27 cellular contexts compared by ENCODE assay signal in genomic region chr1:7130127-7130526, GRCh38.
"Had no signal": no experiment of that assay in that cellular context is flagged by ENCODE, and none has a peak within 500 bp of the region (broad histone marks: within the 10 kb centered on the region; RNA-seq: fewer than 3 reads in every experiment).

No MANE protein-coding gene starts in this region.

- DNase-seq: stimulated activated CD4-positive, alpha-beta T cell treated with anti-CD3 and anti-CD28 coated beads, Interleukin-2, amount 100 ng/mL, for 48 hours; stimulated activated CD4-positive, alpha-beta T cell treated with anti-CD3 and anti-CD28 coated beads, Interleukin-4, amount 100 ng/mL, for 1 hour; stimulated activated CD4-positive, alpha-beta T cell treated with anti-CD3 and anti-CD28 coated beads, Interleukin-4, amount 100 ng/mL, for 24 hours; stimulated activated CD4-positive, alpha-beta T cell treated with anti-CD3 and anti-CD28 coated beads, Interleukin-4, amount 100 ng/mL, for 4 hours; stimulated activated CD8-positive, alpha-beta memory T cell treated with anti-CD3 and anti-CD28 coated beads, Interleukin-4, amount 100 ng/mL, for 48 hours; stimulated activated naive CD4-positive, alpha-beta T cell; stimulated activated naive CD4-positive, alpha-beta T cell treated with Interleukin-2 at 50 U/mL for 16 hours; stimulated activated naive CD8-positive, alpha-beta T cell treated with anti-CD3 and anti-CD28 coated beads, Interleukin-15, amount 100 ng/mL, for 72 hours; stimulated activated naive CD8-positive, alpha-beta T cell treated with anti-CD3 and anti-CD28 coated beads, Interleukin-15, Interleukin-2, amounts not matched to agents 100 U/mL and 50 U/mL, for 24 hours; stomach; substantia nigra; testis; thyroid gland; tibial artery; transverse colon; trophoblast cell; upper lobe of left lung; upper lobe of right lung; uterus had no signal

- H3K4me3 ChIP-seq: stomach, suprapubic skin, testis, thoracic aorta, thyroid gland, tibial artery, tibial nerve, transverse colon, upper lobe of left lung, upper lobe of right lung, uterus, vagina had no signal

- H3K9me3 ChIP-seq: stomach, suprapubic skin, testis, thoracic aorta, thyroid gland, tibial artery, tibial nerve, transverse colon, upper lobe of left lung, upper lobe of right lung, uterus, vagina had no signal

- H3K27ac Mint-ChIP-seq: stimulated activated effector memory CD8-positive, alpha-beta T cell treated with anti-CD3 and anti-CD28 coated beads, Interleukin-12 subunit alpha, Interleukin-12 subunit beta, amount 100 ng/mL, for 72 hours; stimulated activated memory B cell treated with anti-CD40 and anti-IgM and Interleukin-4, amounts not matched to agents 10 μg/mL and 1 μg/mL and 100 μg/mL, for 72 hours; stimulated activated naive CD8-positive, alpha-beta T cell treated with anti-CD3 and anti-CD28 coated beads, Interleukin-15, amount 100 ng/mL, for 72 hours; stimulated activated naive CD8-positive, alpha-beta T cell treated with anti-CD3 and anti-CD28 coated beads, Interleukin-15, Interleukin-2, amounts not matched to agents 100 ng/mL and 50 ng/mL, for 24 hours; type B pancreatic cell had no signal

- H3K36me3 Mint-ChIP-seq: stimulated activated effector memory CD8-positive, alpha-beta T cell treated with anti-CD3 and anti-CD28 coated beads, Interleukin-12 subunit alpha, Interleukin-12 subunit beta, amount 100 ng/mL, for 72 hours; stimulated activated memory B cell treated with anti-CD40 and anti-IgM and Interleukin-4, amounts not matched to agents 10 μg/mL and 1 μg/mL and 100 μg/mL, for 72 hours; type B pancreatic cell had no signal

- H3K27ac ChIP-seq: stomach, suprapubic skin, testis, thoracic aorta, thyroid gland, tibial artery, tibial nerve, transverse colon, upper lobe of left lung, upper lobe of right lung, uterus, vagina had no signal

- H3K4me3 Mint-ChIP-seq: stimulated activated effector memory CD8-positive, alpha-beta T cell treated with anti-CD3 and anti-CD28 coated beads, Interleukin-12 subunit alpha, Interleukin-12 subunit beta, amount 100 ng/mL, for 72 hours; stimulated activated memory B cell treated with anti-CD40 and anti-IgM and Interleukin-4, amounts not matched to agents 10 μg/mL and 1 μg/mL and 100 μg/mL, for 72 hours; stimulated activated naive CD8-positive, alpha-beta T cell treated with anti-CD3 and anti-CD28 coated beads, Interleukin-15, amount 100 ng/mL, for 72 hours; stimulated activated naive CD8-positive, alpha-beta T cell treated with anti-CD3 and anti-CD28 coated beads, Interleukin-15, Interleukin-2, amounts not matched to agents 100 ng/mL and 50 ng/mL, for 24 hours; type B pancreatic cell had no signal

- ATAC-seq: stimulated activated effector memory CD8-positive, alpha-beta T cell treated with anti-CD3 and anti-CD28 coated beads, Interleukin-12 subunit alpha, Interleukin-12 subunit beta, amount 100 ng/mL, for 72 hours; stimulated activated memory B cell treated with anti-CD40 and anti-IgM and Interleukin-4, amounts not matched to agents 10 μg/mL and 1 μg/mL and 100 μg/mL, for 72 hours; stimulated activated naive CD8-positive, alpha-beta T cell treated with anti-CD3 and anti-CD28 coated beads, Interleukin-15, amount 100 ng/mL, for 72 hours; stimulated activated naive CD8-positive, alpha-beta T cell treated with anti-CD3 and anti-CD28 coated beads, Interleukin-15, Interleukin-2, amounts not matched to agents 100 U/mL and 50 U/mL, for 24 hours; upper lobe of right lung had no signal

- H3K4me1 ChIP-seq: suprapubic skin, testis, thyroid gland, tibial artery, tibial nerve, transverse colon, upper lobe of left lung, upper lobe of right lung, uterus, vagina had no signal

- H3K4me1 Mint-ChIP-seq: stimulated activated effector memory CD8-positive, alpha-beta T cell treated with anti-CD3 and anti-CD28 coated beads, Interleukin-12 subunit alpha, Interleukin-12 subunit beta, amount 100 ng/mL, for 72 hours; stimulated activated memory B cell treated with anti-CD40 and anti-IgM and Interleukin-4, amounts not matched to agents 10 μg/mL and 1 μg/mL and 100 μg/mL, for 72 hours; stimulated activated naive CD8-positive, alpha-beta T cell treated with anti-CD3 and anti-CD28 coated beads, Interleukin-15, amount 100 ng/mL, for 72 hours had no signal

- H3K9me3 Mint-ChIP-seq: stimulated activated effector memory CD8-positive, alpha-beta T cell treated with anti-CD3 and anti-CD28 coated beads, Interleukin-12 subunit alpha, Interleukin-12 subunit beta, amount 100 ng/mL, for 72 hours; stimulated activated naive CD8-positive, alpha-beta T cell treated with anti-CD3 and anti-CD28 coated beads, Interleukin-15, amount 100 ng/mL, for 72 hours; stimulated activated naive CD8-positive, alpha-beta T cell treated with anti-CD3 and anti-CD28 coated beads, Interleukin-15, Interleukin-2, amounts not matched to agents 100 ng/mL and 50 ng/mL, for 24 hours; type B pancreatic cell had no signal

- H3K27me3 ChIP-seq: stomach, testis, thyroid gland, tibial nerve, transverse colon, upper lobe of left lung, upper lobe of right lung, uterus, vagina had no signal

- H3K36me3 ChIP-seq: stomach, suprapubic skin, thoracic aorta, thyroid gland, tibial artery, tibial nerve, transverse colon, upper lobe of left lung, upper lobe of right lung, uterus, vagina had no signal
